8 cellular contexts compared by ENCODE assay signal in the genomic region with DNA sequence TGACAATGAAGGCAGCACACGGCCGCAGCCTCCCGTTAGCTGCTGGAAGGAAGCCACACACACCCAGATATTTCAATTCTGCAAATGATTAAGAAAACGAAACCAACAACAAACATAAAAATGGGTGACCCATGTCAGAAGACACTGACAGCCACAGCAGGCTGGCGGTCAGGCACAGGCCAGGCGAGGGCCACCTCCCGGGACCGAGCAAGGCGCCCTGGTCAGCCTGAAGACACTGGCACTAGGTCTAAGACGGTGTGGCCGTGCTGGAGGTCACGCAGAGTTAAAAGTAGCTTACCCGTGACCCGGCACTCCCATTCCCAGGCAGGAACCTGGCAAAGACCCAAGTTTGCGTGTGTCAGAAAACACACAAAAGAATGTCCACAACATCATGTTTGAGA.
A peak's percentile ranks its signal among the peaks of the same experiment; 100 is the strongest.
DNase-seq lines count a peak whose midpoint lies in the region; ATAC-seq, FAIRE-seq and TF ChIP-seq lines count a peak whose summit lies in the region.

No MANE protein-coding gene starts in this region.

- peaks cover 27% of the 10 kb centered on the region for H3K4me1 Mint-ChIP-seq in Calu3 (ENCODE audit: low read depth, unreplicated experiment)

- H3K4me3 Mint-ChIP-seq in Calu3 (ENCODE audit: low read depth, unreplicated experiment), result peak overlapping the region; percentile 67

- in situ Hi-C loops in ACHN (cut with HindIII; ENCODE audit: low pct_ligation_motif_present, low pct_unique_long_range_greater_than_20kb, low sequenced_read_pairs), result no loop called here

- peak; percentile 51 for TF ChIP-seq POLR2A in erythroblast (IDR thresholded peaks at IDR 0.05; ENCODE audit: low read length)

- H4K20me1 ChIP-seq in osteoblast (ENCODE audit: insufficient read depth, low read length), result peaks cover 3% of the 10 kb centered on the region

- peak overlapping the region; percentile 9 for H2AFZ ChIP-seq in osteoblast (ENCODE audit: low read length)

- no peak for ATAC-seq in GM19397 (IDR thresholded peaks at IDR 0.05; ENCODE audit: unreplicated experiment)

- peaks cover 6% of the 10 kb centered on the region for H3K36me3 Mint-ChIP-seq in Calu3 (ENCODE audit: insufficient read depth, unreplicated experiment)

- no peaks in the 10 kb centered on the region for H3K9me3 ChIP-seq in osteoblast (ENCODE audit: low read depth, low read length)

- no peak for TF ChIP-seq CTCF in Calu3 (IDR thresholded peaks at IDR 0.05; ENCODE audit: unreplicated experiment)
- TF ChIP-seq CTCF in osteoblast (IDR thresholded peaks at IDR 0.05; ENCODE audit: extremely low read depth, low read depth, low read length), result no peak

- H3K4me2 ChIP-seq in osteoblast (ENCODE audit: insufficient read depth, low read length), result peak overlapping the region; percentile 38

- H3K27ac ChIP-seq in osteoblast (ENCODE audit: low read depth, low read length), result no peak overlapping the region

- no peaks in the 10 kb centered on the region for H3K9me3 Mint-ChIP-seq in Calu3 (ENCODE audit: low read depth, unreplicated experiment)

- BruUV-seq in Calu3 (replicated peaks; lab: Mats Ljungman, UMichigan), result no TSS peak

- no peaks in the 10 kb centered on the region for H3K27me3 ChIP-seq in osteoblast (ENCODE audit: insufficient read depth, low read length)

- H3K4me1 ChIP-seq in osteoblast (ENCODE audit: insufficient read depth, low read length), result peaks cover 16% of the 10 kb centered on the region

- no peak for FAIRE-seq in urothelium cell line (lab: Jason Lieb, UNC)

- peaks cover 14% of the 10 kb centered on the region for H3K79me2 ChIP-seq in osteoblast (ENCODE audit: insufficient read depth, low read length)

- CTCF ChIA-PET in Calu3 (lab: Charles Lee), result interaction anchor here (1.0 to 1.1 kb wide), 2 partner anchors 15 to 72 kb away, joined by 3 read pairs; no protein-coding TSS in a partner anchor

- no peaks in the 10 kb centered on the region for H3K36me3 ChIP-seq in osteoblast (ENCODE audit: insufficient read depth, low read length)

- H3K27ac Mint-ChIP-seq in Calu3 (ENCODE audit: unreplicated experiment), result peak overlapping the region; percentile 61

- no peaks in the 10 kb centered on the region for H3K27me3 Mint-ChIP-seq in Calu3 (ENCODE audit: unreplicated experiment)

- H3K4me3 ChIP-seq in osteoblast (ENCODE audit: insufficient read depth, low read length), result peak overlapping the region; percentile 14

- peak; percentile 54 for DNase-seq in Calu3
- DNase-seq in RPMI8226, result peak; percentile 15
- peak; percentile 67 to 70 for DNase-seq in erythroblast (lab: John Stamatoyannopoulos, UW)
- peak; percentile 75 for DNase-seq in osteoblast (ENCODE audit: insufficient read length, low spot score, missing footprints)
- no peak for DNase-seq in SK-N-DZ (ENCODE audit: low spot score)
- no peak for DNase-seq in urothelium cell line (ENCODE audit: low spot score)
- no peak for DNase-seq in ACHN

- intact Hi-C loops in Calu3 (cut with micrococcal nuclease; ENCODE audit: unreplicated experiment), result loop anchor here (5.0 kb wide), 1 partner anchor 78 kb away; no protein-coding TSS in a partner anchor

Comparison
In these comparisons a context has a peak if more than half of its experiments do, and no peak if none do; other contexts are left out.
1. DNase-seq: peak in Calu3 (single experiment), RPMI8226 (single experiment), erythroblast (2 of 2) and osteoblast (single experiment); none in SK-N-DZ (single experiment), urothelium cell line (single experiment) and ACHN (single experiment).